26 cellular contexts compared by ENCODE assay signal in genomic region chr1:76070538-76070937, GRCh38. TPM values are rescaled to one million over a fixed set of nuclear protein-coding genes. Genes with fewer than 3 reads are reported as not detected.
"Had no signal": no experiment of that assay in that cellular context is flagged by ENCODE, and none has a peak within 500 bp of the region (broad histone marks: within the 10 kb centered on the region; RNA-seq: fewer than 3 reads in every experiment).

No MANE protein-coding gene starts in this region.

- H3K27ac ChIP-seq: right lobe of liver, stomach, transverse colon, uterus had no signal

- H3K9me3 ChIP-seq: gastrocnemius medialis, right lobe of liver, stomach, transverse colon, uterus had no signal

- H3K4me3 ChIP-seq: gastrocnemius medialis, right lobe of liver, stomach, transverse colon, uterus had no signal

- DNase-seq: activated CD4-positive, alpha-beta T cell treated with anti-CD3 and anti-CD28 coated beads for 1 hour; activated CD4-positive, alpha-beta T cell treated with anti-CD3 and anti-CD28 coated beads, Interleukin-2, amount 50 U/mL, for 1 hour; activated naive CD4-positive, alpha-beta T cell treated with Interleukin-2 at 50 U/mL for 16 hours; activated naive CD8-positive, alpha-beta T cell treated with anti-CD3 and anti-CD28 coated beads for 36 hours; activated T-cell treated with anti-CD3 and anti-CD28 coated beads, Interleukin-2, amount 50 U/mL, for 1 hour; effector CD4-positive, alpha-beta T cell; erythroblast; gastrocnemius medialis; left colon; mesendoderm; naive B cell; occipital lobe; posterior cingulate gyrus; right lobe of liver; small intestine; stimulated activated CD4-positive, alpha-beta T cell treated with anti-CD3 and anti-CD28 coated beads, Interleukin-2, amount 100 ng/mL, for 24 hours; stomach; T-helper 1 cell; transverse colon; uterus had no signal

- H3K4me3 Mint-ChIP-seq: activated naive CD8-positive, alpha-beta T cell treated with anti-CD3 and anti-CD28 coated beads for 36 hours; dendritic cell treated with granulocyte-macrophage colony-stimulating factor and Interleukin-4, amounts not matched to agents 40 ng/mL and 50 ng/mL, for 4 days; stimulated activated memory B cell treated with anti-CD40 and anti-IgM and Interleukin-4, amounts not matched to agents 10 μg/mL and 1 μg/mL and 100 μg/mL, for 72 hours had no signal

- H3K36me3 Mint-ChIP-seq: activated naive CD8-positive, alpha-beta T cell treated with anti-CD3 and anti-CD28 coated beads for 36 hours; brain; naive B cell; stimulated activated memory B cell treated with anti-CD40 and anti-IgM and Interleukin-4, amounts not matched to agents 10 μg/mL and 1 μg/mL and 100 μg/mL, for 72 hours had no signal

- H3K36me3 ChIP-seq: gastrocnemius medialis, right lobe of liver, stomach, transverse colon, uterus had no signal

- H3K27ac Mint-ChIP-seq: activated naive CD8-positive, alpha-beta T cell treated with anti-CD3 and anti-CD28 coated beads for 36 hours; activated T-helper 2 cell treated with anti-CD3 and anti-CD28 coated beads, Interferon-gamma antibody, Interleukin-2, Interleukin-4, amounts not matched to agents 10 μg/mL and 5 μg/mL and 100 μg/mL, durations not matched to agents 14 hours and 24 hours and 36 hours; dendritic cell treated with granulocyte-macrophage colony-stimulating factor and Interleukin-4, amounts not matched to agents 40 ng/mL and 50 ng/mL, for 4 days; naive B cell; stimulated activated memory B cell treated with anti-CD40 and anti-IgM and Interleukin-4, amounts not matched to agents 10 μg/mL and 1 μg/mL and 100 μg/mL, for 72 hours had no signal

- FAIRE-seq: keratinocyte, small intestine, TTC549 had no signal

- H3K9me3 Mint-ChIP-seq: activated naive CD8-positive, alpha-beta T cell treated with anti-CD3 and anti-CD28 coated beads for 36 hours; activated T-helper 2 cell treated with anti-CD3 and anti-CD28 coated beads, Interferon-gamma antibody, Interleukin-2, Interleukin-4, amounts not matched to agents 10 μg/mL and 5 μg/mL and 100 μg/mL, durations not matched to agents 14 hours and 24 hours and 36 hours; dendritic cell treated with granulocyte-macrophage colony-stimulating factor and Interleukin-4, amounts not matched to agents 40 ng/mL and 50 ng/mL, for 4 days; naive B cell; stimulated activated memory B cell treated with anti-CD40 and anti-IgM and Interleukin-4, amounts not matched to agents 10 μg/mL and 1 μg/mL and 100 μg/mL, for 72 hours had no signal

- H3K27me3 ChIP-seq: gastrocnemius medialis, right lobe of liver, stomach, transverse colon, uterus had no signal

- H3K4me1 ChIP-seq: gastrocnemius medialis, uterus had no signal

RNA-seq across cellular contexts. Expression of gene ST6GALNAC3, which starts 4.0 kb away (rescaled TPM):
- total RNA-seq: activated T-helper 2 cell treated with anti-CD3 and anti-CD28 coated beads, Interferon-gamma antibody, Interleukin-2, Interleukin-4, amounts not matched to agents 10 μg/mL and 5 μg/mL and 100 μg/mL, durations not matched to agents 14 hours and 24 hours and 36 hours had no signal
